In the genomic region with DNA sequence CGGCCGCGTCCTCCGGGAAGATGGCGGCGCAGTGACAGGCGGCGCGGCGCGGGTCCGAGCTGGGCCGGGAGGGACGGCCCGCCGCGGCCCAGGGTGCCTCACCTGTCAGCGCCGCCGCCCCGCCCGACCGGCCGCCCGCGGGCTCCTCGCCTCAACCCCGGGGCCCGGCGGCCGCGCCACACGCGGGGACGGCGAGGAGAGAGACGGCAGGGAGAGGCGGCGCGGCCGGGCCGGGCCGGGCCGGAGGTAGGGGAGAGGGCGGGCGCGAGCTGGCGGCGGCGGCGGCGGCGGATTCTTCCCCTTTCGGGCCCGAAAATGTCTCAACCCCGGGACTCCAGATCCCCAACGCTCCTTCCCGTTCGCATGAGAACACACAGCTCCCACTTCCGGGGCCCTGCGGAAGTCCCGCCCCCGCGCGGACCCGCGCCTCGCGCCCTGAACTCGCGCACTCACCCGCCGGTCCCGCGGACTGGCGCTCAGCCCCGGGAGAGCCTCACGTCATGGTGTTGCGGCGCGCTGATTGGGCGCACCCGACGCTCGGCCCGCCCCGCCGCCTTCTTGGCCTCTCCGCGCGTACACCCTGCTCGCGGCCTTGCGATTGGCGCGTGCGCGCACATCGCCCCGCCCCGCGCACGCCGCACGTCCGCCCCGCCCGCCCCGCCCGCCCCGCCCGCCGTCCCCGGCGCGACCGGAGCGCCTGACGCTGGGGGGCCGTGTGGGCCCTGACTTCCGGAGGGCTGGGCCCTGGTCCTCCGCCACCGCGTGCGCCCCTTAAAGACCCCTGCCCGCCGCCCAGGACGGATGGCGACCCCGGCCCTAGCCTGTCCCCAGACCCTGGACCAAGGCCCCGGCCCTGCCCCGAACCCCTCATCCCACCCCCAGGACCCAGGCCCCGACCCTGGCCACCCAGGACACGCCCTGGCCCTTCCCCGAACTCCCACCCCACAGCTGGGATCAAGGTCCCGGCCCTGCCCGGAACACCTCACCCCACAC, we compare ENCODE assay signal across 1 cellular context.
TF ChIP-seq lines count a peak whose summit lies in the region.

A gene (minus strand): TSS at position 380 of the 993 bp plus-strand sequence. CDS start 45,984 bp downstream, outside the sequence.

TF ChIP-seq in HepG2, 621 proteins besides CTCF, POLR2A, EP300 and RAD21 (continued from another document and continues in another):
- TF ChIP-seq, protein P1, sequence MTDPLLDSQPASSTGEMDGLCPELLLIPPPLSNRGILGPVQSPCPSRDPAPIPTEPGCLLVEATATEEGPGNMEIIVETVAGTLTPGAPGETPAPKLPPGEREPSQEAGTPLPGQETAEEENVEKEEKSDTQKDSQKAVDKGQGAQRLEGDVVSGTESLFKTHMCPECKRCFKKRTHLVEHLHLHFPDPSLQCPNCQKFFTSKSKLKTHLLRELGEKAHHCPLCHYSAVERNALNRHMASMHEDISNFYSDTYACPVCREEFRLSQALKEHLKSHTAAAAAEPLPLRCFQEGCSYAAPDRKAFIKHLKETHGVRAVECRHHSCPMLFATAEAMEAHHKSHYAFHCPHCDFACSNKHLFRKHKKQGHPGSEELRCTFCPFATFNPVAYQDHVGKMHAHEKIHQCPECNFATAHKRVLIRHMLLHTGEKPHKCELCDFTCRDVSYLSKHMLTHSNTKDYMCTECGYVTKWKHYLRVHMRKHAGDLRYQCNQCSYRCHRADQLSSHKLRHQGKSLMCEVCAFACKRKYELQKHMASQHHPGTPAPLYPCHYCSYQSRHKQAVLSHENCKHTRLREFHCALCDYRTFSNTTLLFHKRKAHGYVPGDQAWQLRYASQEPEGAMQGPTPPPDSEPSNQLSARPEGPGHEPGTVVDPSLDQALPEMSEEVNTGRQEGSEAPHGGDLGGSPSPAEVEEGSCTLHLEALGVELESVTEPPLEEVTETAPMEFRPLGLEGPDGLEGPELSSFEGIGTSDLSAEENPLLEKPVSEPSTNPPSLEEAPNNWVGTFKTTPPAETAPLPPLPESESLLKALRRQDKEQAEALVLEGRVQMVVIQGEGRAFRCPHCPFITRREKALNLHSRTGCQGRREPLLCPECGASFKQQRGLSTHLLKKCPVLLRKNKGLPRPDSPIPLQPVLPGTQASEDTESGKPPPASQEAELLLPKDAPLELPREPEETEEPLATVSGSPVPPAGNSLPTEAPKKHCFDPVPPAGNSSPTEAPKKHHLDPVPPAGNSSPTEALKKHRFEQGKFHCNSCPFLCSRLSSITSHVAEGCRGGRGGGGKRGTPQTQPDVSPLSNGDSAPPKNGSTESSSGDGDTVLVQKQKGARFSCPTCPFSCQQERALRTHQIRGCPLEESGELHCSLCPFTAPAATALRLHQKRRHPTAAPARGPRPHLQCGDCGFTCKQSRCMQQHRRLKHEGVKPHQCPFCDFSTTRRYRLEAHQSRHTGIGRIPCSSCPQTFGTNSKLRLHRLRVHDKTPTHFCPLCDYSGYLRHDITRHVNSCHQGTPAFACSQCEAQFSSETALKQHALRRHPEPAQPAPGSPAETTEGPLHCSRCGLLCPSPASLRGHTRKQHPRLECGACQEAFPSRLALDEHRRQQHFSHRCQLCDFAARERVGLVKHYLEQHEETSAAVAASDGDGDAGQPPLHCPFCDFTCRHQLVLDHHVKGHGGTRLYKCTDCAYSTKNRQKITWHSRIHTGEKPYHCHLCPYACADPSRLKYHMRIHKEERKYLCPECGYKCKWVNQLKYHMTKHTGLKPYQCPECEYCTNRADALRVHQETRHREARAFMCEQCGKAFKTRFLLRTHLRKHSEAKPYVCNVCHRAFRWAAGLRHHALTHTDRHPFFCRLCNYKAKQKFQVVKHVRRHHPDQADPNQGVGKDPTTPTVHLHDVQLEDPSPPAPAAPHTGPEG (CRISPR knock-in tag; IDR thresholded peaks at IDR 0.05): no peak
- TF ChIP-seq, protein P2, sequence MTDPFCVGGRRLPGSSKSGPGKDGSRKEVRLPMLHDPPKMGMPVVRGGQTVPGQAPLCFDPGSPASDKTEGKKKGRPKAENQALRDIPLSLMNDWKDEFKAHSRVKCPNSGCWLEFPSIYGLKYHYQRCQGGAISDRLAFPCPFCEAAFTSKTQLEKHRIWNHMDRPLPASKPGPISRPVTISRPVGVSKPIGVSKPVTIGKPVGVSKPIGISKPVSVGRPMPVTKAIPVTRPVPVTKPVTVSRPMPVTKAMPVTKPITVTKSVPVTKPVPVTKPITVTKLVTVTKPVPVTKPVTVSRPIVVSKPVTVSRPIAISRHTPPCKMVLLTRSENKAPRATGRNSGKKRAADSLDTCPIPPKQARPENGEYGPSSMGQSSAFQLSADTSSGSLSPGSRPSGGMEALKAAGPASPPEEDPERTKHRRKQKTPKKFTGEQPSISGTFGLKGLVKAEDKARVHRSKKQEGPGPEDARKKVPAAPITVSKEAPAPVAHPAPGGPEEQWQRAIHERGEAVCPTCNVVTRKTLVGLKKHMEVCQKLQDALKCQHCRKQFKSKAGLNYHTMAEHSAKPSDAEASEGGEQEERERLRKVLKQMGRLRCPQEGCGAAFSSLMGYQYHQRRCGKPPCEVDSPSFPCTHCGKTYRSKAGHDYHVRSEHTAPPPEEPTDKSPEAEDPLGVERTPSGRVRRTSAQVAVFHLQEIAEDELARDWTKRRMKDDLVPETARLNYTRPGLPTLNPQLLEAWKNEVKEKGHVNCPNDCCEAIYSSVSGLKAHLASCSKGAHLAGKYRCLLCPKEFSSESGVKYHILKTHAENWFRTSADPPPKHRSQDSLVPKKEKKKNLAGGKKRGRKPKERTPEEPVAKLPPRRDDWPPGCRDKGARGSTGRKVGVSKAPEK (CRISPR knock-in tag; IDR thresholded peaks at IDR 0.05; ENCODE audit: borderline replicate concordance): no peak
- TF ChIP-seq, protein P3, sequence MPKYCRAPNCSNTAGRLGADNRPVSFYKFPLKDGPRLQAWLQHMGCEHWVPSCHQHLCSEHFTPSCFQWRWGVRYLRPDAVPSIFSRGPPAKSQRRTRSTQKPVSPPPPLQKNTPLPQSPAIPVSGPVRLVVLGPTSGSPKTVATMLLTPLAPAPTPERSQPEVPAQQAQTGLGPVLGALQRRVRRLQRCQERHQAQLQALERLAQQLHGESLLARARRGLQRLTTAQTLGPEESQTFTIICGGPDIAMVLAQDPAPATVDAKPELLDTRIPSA (CRISPR knock-in tag; IDR thresholded peaks at IDR 0.05; ENCODE audit: borderline replicate concordance): no peak
- no peak for TF ChIP-seq ZNF230 (CRISPR knock-in tag; IDR thresholded peaks at IDR 0.05)
- no peak for TF ChIP-seq ZNF382 (CRISPR knock-in tag; IDR thresholded peaks at IDR 0.05; ENCODE audit: borderline replicate concordance)
- no peak for TF ChIP-seq BHLHE40 (IDR thresholded peaks at IDR 0.05; ENCODE audit: low read length)
- TF ChIP-seq ZNF3 (CRISPR knock-in tag; IDR thresholded peaks at IDR 0.05): no peak
- no peak for TF ChIP-seq ZC3H4 (CRISPR knock-in tag; IDR thresholded peaks at IDR 0.05; ENCODE audit: borderline replicate concordance)
- no peak for TF ChIP-seq U2AF2 (IDR thresholded peaks at IDR 0.05; ENCODE audit: low read depth, low read length)
- TF ChIP-seq, protein P4, sequence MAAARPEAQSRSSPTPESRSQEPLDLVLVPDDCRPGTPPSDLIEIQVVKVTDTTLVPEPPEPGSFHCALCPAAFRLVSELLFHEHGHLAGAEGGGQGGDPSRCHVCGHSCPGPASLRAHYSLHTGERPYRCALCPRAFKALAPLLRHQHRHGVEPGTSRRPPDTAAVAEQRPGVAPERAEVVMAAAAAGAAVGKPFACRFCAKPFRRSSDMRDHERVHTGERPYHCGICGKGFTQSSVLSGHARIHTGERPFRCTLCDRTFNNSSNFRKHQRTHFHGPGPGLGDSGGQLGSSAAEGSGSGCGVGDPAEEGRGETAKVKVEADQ (CRISPR knock-in tag; IDR thresholded peaks at IDR 0.05; ENCODE audit: borderline replicate concordance): no peak
- TF ChIP-seq IKZF4 (CRISPR knock-in tag; IDR thresholded peaks at IDR 0.05; ENCODE audit: borderline replicate concordance, low read depth, not compliant biosample characterization): no peak
- no peak for TF ChIP-seq ZNF296 (CRISPR knock-in tag; conservative IDR thresholded peaks at IDR 0.05)
- TF ChIP-seq ZNF468 (CRISPR knock-in tag; IDR thresholded peaks at IDR 0.05): no peak
- TF ChIP-seq, protein P5, sequence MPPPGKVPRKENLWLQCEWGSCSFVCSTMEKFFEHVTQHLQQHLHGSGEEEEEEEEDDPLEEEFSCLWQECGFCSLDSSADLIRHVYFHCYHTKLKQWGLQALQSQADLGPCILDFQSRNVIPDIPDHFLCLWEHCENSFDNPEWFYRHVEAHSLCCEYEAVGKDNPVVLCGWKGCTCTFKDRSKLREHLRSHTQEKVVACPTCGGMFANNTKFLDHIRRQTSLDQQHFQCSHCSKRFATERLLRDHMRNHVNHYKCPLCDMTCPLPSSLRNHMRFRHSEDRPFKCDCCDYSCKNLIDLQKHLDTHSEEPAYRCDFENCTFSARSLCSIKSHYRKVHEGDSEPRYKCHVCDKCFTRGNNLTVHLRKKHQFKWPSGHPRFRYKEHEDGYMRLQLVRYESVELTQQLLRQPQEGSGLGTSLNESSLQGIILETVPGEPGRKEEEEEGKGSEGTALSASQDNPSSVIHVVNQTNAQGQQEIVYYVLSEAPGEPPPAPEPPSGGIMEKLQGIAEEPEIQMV (CRISPR knock-in tag; IDR thresholded peaks at IDR 0.05; ENCODE audit: low read depth): peak; percentile 29; the same call in 1 of the 2 replicates
- no peak for TF ChIP-seq ZNF510 (CRISPR knock-in tag; IDR thresholded peaks at IDR 0.05; ENCODE audit: low read depth)
- TF ChIP-seq, protein P6, sequence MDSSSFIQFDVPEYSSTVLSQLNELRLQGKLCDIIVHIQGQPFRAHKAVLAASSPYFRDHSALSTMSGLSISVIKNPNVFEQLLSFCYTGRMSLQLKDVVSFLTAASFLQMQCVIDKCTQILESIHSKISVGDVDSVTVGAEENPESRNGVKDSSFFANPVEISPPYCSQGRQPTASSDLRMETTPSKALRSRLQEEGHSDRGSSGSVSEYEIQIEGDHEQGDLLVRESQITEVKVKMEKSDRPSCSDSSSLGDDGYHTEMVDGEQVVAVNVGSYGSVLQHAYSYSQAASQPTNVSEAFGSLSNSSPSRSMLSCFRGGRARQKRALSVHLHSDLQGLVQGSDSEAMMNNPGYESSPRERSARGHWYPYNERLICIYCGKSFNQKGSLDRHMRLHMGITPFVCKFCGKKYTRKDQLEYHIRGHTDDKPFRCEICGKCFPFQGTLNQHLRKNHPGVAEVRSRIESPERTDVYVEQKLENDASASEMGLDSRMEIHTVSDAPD (CRISPR knock-in tag; IDR thresholded peaks at IDR 0.05): no peak
- no peak for TF ChIP-seq ZNF883 (CRISPR knock-in tag; IDR thresholded peaks at IDR 0.05; ENCODE audit: not compliant biosample characterization)
- TF ChIP-seq U2AF1 (optimal IDR thresholded peaks at IDR 0.05; ENCODE audit: low read depth, low read length): no peak
- no peak for TF ChIP-seq HES4 (CRISPR knock-in tag; IDR thresholded peaks at IDR 0.05; ENCODE audit: borderline replicate concordance)
- TF ChIP-seq ESRRA (CRISPR knock-in tag; IDR thresholded peaks at IDR 0.05; ENCODE audit: low read depth): no peak
- 0 out of 2 replicates have a peak, but pooled peaks have one; percentile 24 for TF ChIP-seq ZNF501 (CRISPR knock-in tag; IDR thresholded peaks at IDR 0.05)
- no peak for TF ChIP-seq MBD4 (IDR thresholded peaks at IDR 0.05; ENCODE audit: borderline replicate concordance, low read length)
- no peak for TF ChIP-seq TOPORS (CRISPR knock-in tag; IDR thresholded peaks at IDR 0.05)
- no peak; the same call in 1 of the 2 replicates for TF ChIP-seq ZBTB38 (CRISPR knock-in tag; IDR thresholded peaks at IDR 0.05)
- TF ChIP-seq, protein P7, sequence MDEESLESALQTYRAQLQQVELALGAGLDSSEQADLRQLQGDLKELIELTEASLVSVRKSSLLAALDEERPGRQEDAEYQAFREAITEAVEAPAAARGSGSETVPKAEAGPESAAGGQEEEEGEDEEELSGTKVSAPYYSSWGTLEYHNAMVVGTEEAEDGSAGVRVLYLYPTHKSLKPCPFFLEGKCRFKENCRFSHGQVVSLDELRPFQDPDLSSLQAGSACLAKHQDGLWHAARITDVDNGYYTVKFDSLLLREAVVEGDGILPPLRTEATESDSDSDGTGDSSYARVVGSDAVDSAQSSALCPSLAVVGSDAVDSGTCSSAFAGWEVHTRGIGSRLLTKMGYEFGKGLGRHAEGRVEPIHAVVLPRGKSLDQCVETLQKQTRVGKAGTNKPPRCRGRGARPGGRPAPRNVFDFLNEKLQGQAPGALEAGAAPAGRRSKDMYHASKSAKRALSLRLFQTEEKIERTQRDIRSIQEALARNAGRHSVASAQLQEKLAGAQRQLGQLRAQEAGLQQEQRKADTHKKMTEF (CRISPR knock-in tag; IDR thresholded peaks at IDR 0.05): no peak
- TF ChIP-seq RXRB (CRISPR knock-in tag; IDR thresholded peaks at IDR 0.05; ENCODE audit: borderline replicate concordance): no peak
- TF ChIP-seq ZNF44 (CRISPR knock-in tag; IDR thresholded peaks at IDR 0.05): no peak
- TF ChIP-seq, protein P8, sequence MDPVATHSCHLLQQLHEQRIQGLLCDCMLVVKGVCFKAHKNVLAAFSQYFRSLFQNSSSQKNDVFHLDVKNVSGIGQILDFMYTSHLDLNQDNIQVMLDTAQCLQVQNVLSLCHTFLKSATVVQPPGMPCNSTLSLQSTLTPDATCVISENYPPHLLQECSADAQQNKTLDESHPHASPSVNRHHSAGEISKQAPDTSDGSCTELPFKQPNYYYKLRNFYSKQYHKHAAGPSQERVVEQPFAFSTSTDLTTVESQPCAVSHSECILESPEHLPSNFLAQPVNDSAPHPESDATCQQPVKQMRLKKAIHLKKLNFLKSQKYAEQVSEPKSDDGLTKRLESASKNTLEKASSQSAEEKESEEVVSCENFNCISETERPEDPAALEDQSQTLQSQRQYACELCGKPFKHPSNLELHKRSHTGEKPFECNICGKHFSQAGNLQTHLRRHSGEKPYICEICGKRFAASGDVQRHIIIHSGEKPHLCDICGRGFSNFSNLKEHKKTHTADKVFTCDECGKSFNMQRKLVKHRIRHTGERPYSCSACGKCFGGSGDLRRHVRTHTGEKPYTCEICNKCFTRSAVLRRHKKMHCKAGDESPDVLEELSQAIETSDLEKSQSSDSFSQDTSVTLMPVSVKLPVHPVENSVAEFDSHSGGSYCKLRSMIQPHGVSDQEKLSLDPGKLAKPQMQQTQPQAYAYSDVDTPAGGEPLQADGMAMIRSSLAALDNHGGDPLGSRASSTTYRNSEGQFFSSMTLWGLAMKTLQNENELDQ (CRISPR knock-in tag; IDR thresholded peaks at IDR 0.05; ENCODE audit: borderline replicate concordance): no peak
- peak; percentile 82 for TF ChIP-seq RBFOX2 (IDR thresholded peaks at IDR 0.05; ENCODE audit: low read depth, low read length)
- TF ChIP-seq, protein P9, sequence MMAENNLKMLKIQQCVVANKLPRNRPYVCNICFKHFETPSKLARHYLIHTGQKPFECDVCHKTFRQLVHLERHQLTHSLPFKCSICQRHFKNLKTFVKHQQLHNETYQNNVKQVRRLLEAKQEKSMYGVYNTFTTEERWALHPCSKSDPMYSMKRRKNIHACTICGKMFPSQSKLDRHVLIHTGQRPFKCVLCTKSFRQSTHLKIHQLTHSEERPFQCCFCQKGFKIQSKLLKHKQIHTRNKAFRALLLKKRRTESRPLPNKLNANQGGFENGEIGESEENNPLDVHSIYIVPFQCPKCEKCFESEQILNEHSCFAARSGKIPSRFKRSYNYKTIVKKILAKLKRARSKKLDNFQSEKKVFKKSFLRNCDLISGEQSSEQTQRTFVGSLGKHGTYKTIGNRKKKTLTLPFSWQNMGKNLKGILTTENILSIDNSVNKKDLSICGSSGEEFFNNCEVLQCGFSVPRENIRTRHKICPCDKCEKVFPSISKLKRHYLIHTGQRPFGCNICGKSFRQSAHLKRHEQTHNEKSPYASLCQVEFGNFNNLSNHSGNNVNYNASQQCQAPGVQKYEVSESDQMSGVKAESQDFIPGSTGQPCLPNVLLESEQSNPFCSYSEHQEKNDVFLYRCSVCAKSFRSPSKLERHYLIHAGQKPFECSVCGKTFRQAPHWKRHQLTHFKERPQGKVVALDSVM (CRISPR knock-in tag; IDR thresholded peaks at IDR 0.05): no peak
